Comparison of ENCODE assay signal across 8 cellular contexts in the genomic region with DNA sequence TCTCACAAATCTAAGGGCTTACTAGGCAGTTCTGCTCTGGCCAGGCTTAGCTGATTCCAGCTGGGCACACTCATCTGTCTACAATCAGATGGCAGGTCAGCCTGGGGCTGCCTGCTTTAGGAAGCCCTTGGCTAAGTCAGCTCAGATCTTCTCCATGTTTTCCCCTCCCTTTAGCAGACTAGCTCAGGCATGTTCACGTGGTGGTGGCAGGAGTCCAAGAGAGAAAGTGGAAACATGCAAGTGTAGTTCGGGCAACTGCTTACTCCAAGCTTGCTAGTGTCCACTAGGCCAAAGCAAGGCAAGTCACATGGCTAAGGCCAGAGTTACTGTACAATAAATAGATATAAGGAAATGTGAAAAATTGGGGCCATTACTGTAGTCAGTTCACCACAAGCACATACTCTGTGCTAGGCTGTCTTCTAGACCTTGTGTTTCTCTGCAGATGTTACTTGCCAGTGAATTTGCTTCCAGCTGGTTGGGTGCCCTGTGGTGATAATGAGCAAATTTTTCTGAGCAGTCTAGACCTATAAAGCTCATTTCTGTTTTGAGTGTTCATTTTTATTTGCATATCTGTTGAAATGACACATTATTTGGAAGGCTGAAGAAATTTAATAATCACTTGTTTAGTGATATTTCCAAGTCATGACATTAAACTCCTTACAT. TPM values are rescaled to one million over a fixed set of nuclear protein-coding genes. Genes with fewer than 3 reads are reported as not detected.
A peak's percentile ranks its signal among the peaks of the same experiment; 100 is the strongest.
DNase-seq lines count a peak whose midpoint lies in the region; ATAC-seq and TF ChIP-seq lines count a peak whose summit lies in the region.

No MANE protein-coding gene starts in this region.

- intact Hi-C loops in natural killer cell (cut with micrococcal nuclease) = no loop called here

- H3K4me1 Mint-ChIP-seq in osteocyte (ENCODE audit: unreplicated experiment) (peaks cover 20% of the 10 kb centered on the region), natural killer cell (no peaks in the 10 kb centered on the region)

- H3K27me3 Mint-ChIP-seq in osteocyte (ENCODE audit: unreplicated experiment) (no peaks in the 10 kb centered on the region), natural killer cell (ENCODE audit: low read depth in 2 of 2) (no peaks in the 10 kb centered on the region)

- ATAC-seq in natural killer cell = no peak
- ATAC-seq in HG02938 (IDR thresholded peaks at IDR 0.05; ENCODE audit: unreplicated experiment) = no peak

- TF ChIP-seq CTCF in osteocyte (IDR thresholded peaks at IDR 0.05) = no peak
- no peak for TF ChIP-seq CTCF in natural killer cell (IDR thresholded peaks at IDR 0.05)

- H3K4me3 Mint-ChIP-seq in osteocyte (ENCODE audit: unreplicated experiment) (no peak overlapping the region), natural killer cell (no peak overlapping the region)

- H3K27ac Mint-ChIP-seq in osteocyte (ENCODE audit: unreplicated experiment) = peak overlapping the region; percentile 79
- no peak overlapping the region for H3K27ac Mint-ChIP-seq in natural killer cell

- DNase-seq in Caki2 (ENCODE audit: low read depth) (peak; percentile 32), RPMI8226 (peak; percentile 50), fibroblast of the conjunctiva (ENCODE audit: low read depth) (peak; percentile 89), osteocyte (ENCODE audit: extremely low spot score, unreplicated experiment) (no peak), NCI-H510A (lab: John Stamatoyannopoulos, UW) (no peak), NOMO-1 (lab: John Stamatoyannopoulos, UW; ENCODE audit: unreplicated experiment in 2 of 2) (no peak), natural killer cell (no peak)

- in situ Hi-C loops in Caki2 (cut with HindIII; ENCODE audit: low pct_unique_long_range_greater_than_20kb, low sequenced_read_pairs) = no loop called here

- H3K9me3 Mint-ChIP-seq in osteocyte (ENCODE audit: unreplicated experiment) = no peaks in the 10 kb centered on the region
- H3K9me3 Mint-ChIP-seq in natural killer cell = no peaks in the 10 kb centered on the region

- H3K36me3 Mint-ChIP-seq in osteocyte (ENCODE audit: unreplicated experiment) (peaks cover 5% of the 10 kb centered on the region), natural killer cell (no peaks in the 10 kb centered on the region)

RNA-seq across cellular contexts. Expression of a gene that starts 38.3 kb away (rescaled TPM):
- 5.4 and 7.8 TPM in 2 replicates for total RNA-seq in Caki2 (2014; rRNA removed; shearing (Covaris generic); ENCODE audit: low replicate concordance)
- total RNA-seq in osteocyte = 25.7 and 27.1 TPM in 2 replicates
- 10 to 100 TPM in 1 of 3 donors, 1 to 10 TPM in 2; 7.4 to 10.3 (median 8.0) TPM for total RNA-seq in natural killer cell

Comparison
In these comparisons a context has a peak if more than half of its experiments do, and no peak if none do; other contexts are left out.
1. DNase-seq: peak in Caki2 (single experiment), RPMI8226 (single experiment) and fibroblast of the conjunctiva (single experiment); none in osteocyte (single experiment), NCI-H510A (single experiment), NOMO-1 (0 of 2) and natural killer cell (single experiment).